Comparison of ENCODE assay signal across 8 cellular contexts in genomic region chr7:50812847-50813475, GRCh38. TPM values are rescaled to one million over a fixed set of nuclear protein-coding genes. Genes with fewer than 3 reads are reported as not detected.
DNase-seq lines count a peak whose midpoint lies in the region; ATAC-seq and TF ChIP-seq lines count a peak whose summit lies in the region.
"Had no signal": no experiment of that assay in that cellular context is flagged by ENCODE, and none has a peak within 500 bp of the region (broad histone marks: within the 10 kb centered on the region; RNA-seq: fewer than 3 reads in every experiment).

No MANE protein-coding gene starts in this region.

- no peak for TF ChIP-seq CTCF in cardiac fibroblast (IDR thresholded peaks at IDR 0.05; ENCODE audit: low read depth, low read length)
- TF ChIP-seq CTCF in nephron progenitor cell (IDR thresholded peaks at IDR 0.05): no peak

- DNase-seq in cardiac fibroblast (ENCODE audit: low read depth in 2 of 2) (peak; percentile 81 to 93), kidney glomerular epithelial cell (lab: John Stamatoyannopoulos, UW) (peak; percentile 79), ureter (ENCODE audit: low spot score) (peak; percentile 84), amniotic stem cell (lab: John Stamatoyannopoulos, UW) (no peak), nephron progenitor cell (no peak)
- DNase-seq: NK-92 treated with Interleukin-12 subunit alpha and Interleukin-12 subunit beta, amount 100 ng/mL, for 24 hours had no signal

- H3K27me3 Mint-ChIP-seq in nephron progenitor cell (ENCODE audit: low read depth, poor library complexity): peaks cover 8% of the 10 kb centered on the region

- TF ChIP-seq EP300 in Ishikawa (IDR thresholded peaks at IDR 0.05; ENCODE audit: borderline replicate concordance): peak; percentile 67

- H3K4me3 Mint-ChIP-seq in nephron progenitor cell: no peak overlapping the region

- H3K9me3 Mint-ChIP-seq in nephron progenitor cell: peaks cover 3% of the 10 kb centered on the region

- no peak overlapping the region for H3K27ac Mint-ChIP-seq in nephron progenitor cell

- ATAC-seq in GM18907 (IDR thresholded peaks at IDR 0.05; ENCODE audit: unreplicated experiment): no peak

- H3K4me1 Mint-ChIP-seq in nephron progenitor cell: no peaks in the 10 kb centered on the region

- H3K36me3 Mint-ChIP-seq in nephron progenitor cell (ENCODE audit: low read depth): no peaks in the 10 kb centered on the region

- no peak overlapping the region for H3K4me3 ChIP-seq in cardiac fibroblast (replicated peaks in 1 of 2; ENCODE audit: low read depth in 2 of 2, low read length in 2 of 2)

- no peak for TF ChIP-seq RAD21 in Ishikawa (IDR thresholded peaks at IDR 0.05; ENCODE audit: low read depth)

TF ChIP-seq in Ishikawa, 13 proteins besides CTCF, POLR2A, EP300 and RAD21:
- TF ChIP-seq EGR1 (IDR thresholded peaks at IDR 0.05): no peak
- TF ChIP-seq NFIC (IDR thresholded peaks at IDR 0.05): peak; percentile 97
- TF ChIP-seq TCF12 (IDR thresholded peaks at IDR 0.05; ENCODE audit: low read depth): peak; percentile 44; the same call in 1 of the 2 replicates
- TF ChIP-seq TEAD4 (IDR thresholded peaks at IDR 0.05): peak; percentile 96
- TF ChIP-seq, protein P1, sequence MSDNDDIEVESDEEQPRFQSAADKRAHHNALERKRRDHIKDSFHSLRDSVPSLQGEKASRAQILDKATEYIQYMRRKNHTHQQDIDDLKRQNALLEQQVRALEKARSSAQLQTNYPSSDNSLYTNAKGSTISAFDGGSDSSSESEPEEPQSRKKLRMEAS (IDR thresholded peaks at IDR 0.05): peak; percentile 61

RNA-seq across cellular contexts. Expression of gene GRB10, which starts 30.3 kb away (rescaled TPM):
- total RNA-seq in ureter: 106 TPM

Comparison
In these comparisons a context has a peak if more than half of its experiments do, and no peak if none do; other contexts are left out.
1. DNase-seq: peak in cardiac fibroblast (2 of 2), kidney glomerular epithelial cell (single experiment) and ureter (single experiment); none in amniotic stem cell (single experiment) and nephron progenitor cell (single experiment).